ENCODE assay signal across 23 cellular contexts in genomic region chr2:17652681-17653080, GRCh38.
"Had no signal": no experiment of that assay in that cellular context is flagged by ENCODE, and none has a peak within 500 bp of the region (broad histone marks: within the 10 kb centered on the region; RNA-seq: fewer than 3 reads in every experiment).

No MANE protein-coding gene starts in this region.

- H3K27ac Mint-ChIP-seq: natural killer cell; progenitor cell of endocrine pancreas; stimulated activated naive B cell treated with anti-CD40 and anti-IgM and Interleukin-4, amounts not matched to agents 10 μg/mL and 1 μg/mL and 100 μg/mL, for 72 hours; stimulated activated naive CD8-positive, alpha-beta T cell treated with anti-CD3 and anti-CD28 coated beads, Interleukin-15, Interleukin-2, amounts not matched to agents 100 ng/mL and 50 ng/mL, for 24 hours had no signal

- DNase-seq: cortex of kidney; effector CD4-positive, alpha-beta T cell; foreskin melanocyte; glutamatergic neuron; heart right ventricle; hippocampal formation; left cardiac atrium; natural killer cell; right lobe of liver; small intestine; stimulated activated CD4-positive, alpha-beta T cell treated with anti-CD3 and anti-CD28 coated beads, Interleukin-15, amount 100 ng/mL, for 24 hours; stimulated activated CD4-positive, alpha-beta T cell treated with anti-CD3 and anti-CD28 coated beads, Interleukin-2, amount 100 ng/mL, for 48 hours; stimulated activated naive B cell treated with anti-CD40 and anti-IgM and Interleukin-4, amounts not matched to agents 10 μg/mL and 1 μg/mL and 100 μg/mL, for 72 hours; upper lobe of left lung had no signal

- H3K36me3 ChIP-seq: left lung, right lobe of liver, thoracic aorta, tibial nerve, upper lobe of left lung had no signal

- H2AFZ ChIP-seq: parathyroid adenoma had no signal

- H3K4me1 ChIP-seq: left lung, parathyroid adenoma, right lobe of liver, tibial nerve, upper lobe of left lung had no signal

- H3K4me1 Mint-ChIP-seq: natural killer cell had no signal

- H3K79me2 ChIP-seq: parathyroid adenoma had no signal

- H3K36me3 Mint-ChIP-seq: natural killer cell had no signal

- H3K9ac ChIP-seq: parathyroid adenoma had no signal

- H3K9me3 ChIP-seq: heart right ventricle, left lung, right lobe of liver, thoracic aorta, tibial nerve, upper lobe of left lung had no signal

- H3K4me3 ChIP-seq: heart right ventricle, left lung, right lobe of liver, thoracic aorta, tibial nerve, upper lobe of left lung had no signal

- H3K27ac ChIP-seq: epithelial cell of prostate, heart right ventricle, left lung, parathyroid adenoma, right lobe of liver, thoracic aorta, tibial nerve, upper lobe of left lung had no signal

- H3K9me3 Mint-ChIP-seq: natural killer cell; stimulated activated naive B cell treated with anti-CD40 and anti-IgM and Interleukin-4, amounts not matched to agents 10 μg/mL and 1 μg/mL and 100 μg/mL, for 72 hours; stimulated activated naive CD8-positive, alpha-beta T cell treated with anti-CD3 and anti-CD28 coated beads, Interleukin-15, Interleukin-2, amounts not matched to agents 100 ng/mL and 50 ng/mL, for 24 hours had no signal

- H3K4me3 Mint-ChIP-seq: natural killer cell; stimulated activated naive B cell treated with anti-CD40 and anti-IgM and Interleukin-4, amounts not matched to agents 10 μg/mL and 1 μg/mL and 100 μg/mL, for 72 hours; stimulated activated naive CD8-positive, alpha-beta T cell treated with anti-CD3 and anti-CD28 coated beads, Interleukin-15, Interleukin-2, amounts not matched to agents 100 ng/mL and 50 ng/mL, for 24 hours had no signal

- H3K27me3 ChIP-seq: heart right ventricle, left lung, right lobe of liver, tibial nerve, upper lobe of left lung had no signal

- FAIRE-seq: islet of Langerhans, small intestine, urothelium cell line had no signal

- H3K27me3 Mint-ChIP-seq: progenitor cell of endocrine pancreas; stimulated activated naive B cell treated with anti-CD40 and anti-IgM and Interleukin-4, amounts not matched to agents 10 μg/mL and 1 μg/mL and 100 μg/mL, for 72 hours; stimulated activated naive CD8-positive, alpha-beta T cell treated with anti-CD3 and anti-CD28 coated beads, Interleukin-15, Interleukin-2, amounts not matched to agents 100 ng/mL and 50 ng/mL, for 24 hours had no signal
